In genomic region chr9:81113408-81114124, GRCh38 we compare ENCODE assay signal across 11 cellular contexts.
DNase-seq lines count a peak whose midpoint lies in the region; ATAC-seq and TF ChIP-seq lines count a peak whose summit lies in the region.
"Had no signal": no experiment of that assay in that cellular context is flagged by ENCODE, and none has a peak within 500 bp of the region (broad histone marks: within the 10 kb centered on the region; RNA-seq: fewer than 3 reads in every experiment).

No MANE protein-coding gene starts in this region.

- peaks cover under 1% of the 10 kb centered on the region for H3K27me3 ChIP-seq in left ventricle myocardium inferior (ENCODE audit: low read depth)

- H3K9me3 Mint-ChIP-seq in stimulated activated naive B cell treated with anti-CD40 and anti-IgM and Interleukin-4, amounts not matched to agents 10 μg/mL and 1 μg/mL and 100 μg/mL, for 72 hours = no peaks in the 10 kb centered on the region
- peaks cover 6% of the 10 kb centered on the region for H3K9me3 Mint-ChIP-seq in activated CD4-positive, alpha-beta memory T cell treated with anti-CD3 and anti-CD28 coated beads, Interleukin-2, amount 10 ng/mL, durations not matched to agents 7 days and 5 days

- H3K27ac Mint-ChIP-seq in stimulated activated naive B cell treated with anti-CD40 and anti-IgM and Interleukin-4, amounts not matched to agents 10 μg/mL and 1 μg/mL and 100 μg/mL, for 72 hours = peak overlapping the region; percentile 44
- no peak overlapping the region for H3K27ac Mint-ChIP-seq in activated CD4-positive, alpha-beta memory T cell treated with anti-CD3 and anti-CD28 coated beads, Interleukin-2, amount 10 ng/mL, durations not matched to agents 7 days and 5 days

- peaks cover 14 to 35% of the 10 kb centered on the region in 2 donors for H3K4me1 Mint-ChIP-seq in stimulated activated naive B cell treated with anti-CD40 and anti-IgM and Interleukin-4, amounts not matched to agents 10 μg/mL and 1 μg/mL and 100 μg/mL, for 72 hours
- H3K4me1 Mint-ChIP-seq in activated CD4-positive, alpha-beta memory T cell treated with anti-CD3 and anti-CD28 coated beads, Interleukin-2, amount 10 ng/mL, durations not matched to agents 7 days and 5 days = no peaks in the 10 kb centered on the region

- H3K4me3 ChIP-seq in left ventricle myocardium inferior = no peak overlapping the region
- H3K4me3 ChIP-seq in NB4 (ENCODE audit: low read depth, low read length) = peak overlapping the region; percentile 48

- H3K36me3 Mint-ChIP-seq in stimulated activated naive B cell treated with anti-CD40 and anti-IgM and Interleukin-4, amounts not matched to agents 10 μg/mL and 1 μg/mL and 100 μg/mL, for 72 hours = no peaks in the 10 kb centered on the region
- no peaks in the 10 kb centered on the region for H3K36me3 Mint-ChIP-seq in activated CD4-positive, alpha-beta memory T cell treated with anti-CD3 and anti-CD28 coated beads, Interleukin-2, amount 10 ng/mL, durations not matched to agents 7 days and 5 days (ENCODE audit: low read depth)

- H3K4me1 ChIP-seq in left ventricle myocardium inferior = no peaks in the 10 kb centered on the region

- H3K4me3 Mint-ChIP-seq in stimulated activated naive B cell treated with anti-CD40 and anti-IgM and Interleukin-4, amounts not matched to agents 10 μg/mL and 1 μg/mL and 100 μg/mL, for 72 hours = peak overlapping the region; percentile 60 to 63
- H3K4me3 Mint-ChIP-seq in activated CD4-positive, alpha-beta memory T cell treated with anti-CD3 and anti-CD28 coated beads, Interleukin-2, amount 10 ng/mL, durations not matched to agents 7 days and 5 days = no peak overlapping the region

- no peaks in the 10 kb centered on the region for H3K36me3 ChIP-seq in left ventricle myocardium inferior
- H3K36me3 ChIP-seq: WERI-Rb-1 had no signal

- DNase-seq in Right ventricle myocardium superior (no peak), left ventricle myocardium inferior (no peak), NB4 (ENCODE audit: low read depth) (peak; percentile 90), SKM-1 treated with dmso at 0.1 percent for 144 hours (lab: John Stamatoyannopoulos, UW; ENCODE audit: unreplicated experiment) (peak; percentile 87), GM19238 (ENCODE audit: insufficient read length, low spot score) (no peak), UCSD-AML1 (lab: John Stamatoyannopoulos, UW; ENCODE audit: unreplicated experiment) (no peak)
- peak; percentile 9 for DNase-seq in stimulated activated naive B cell treated with anti-CD40 and anti-IgM and Interleukin-4, amounts not matched to agents 10 μg/mL and 1 μg/mL and 100 μg/mL, for 72 hours
- no peak for DNase-seq in activated CD4-positive, alpha-beta memory T cell treated with anti-CD3 and anti-CD28 coated beads, Interleukin-2, amount 10 ng/mL, durations not matched to agents 7 days and 5 days
- DNase-seq: cortex of kidney, mammary epithelial cell, WERI-Rb-1 had no signal

- intact Hi-C loops in Right ventricle myocardium superior (cut with DNase I) (no loop called here), left ventricle myocardium inferior (cut with micrococcal nuclease) (no loop called here)

- H3K9me3 ChIP-seq in left ventricle myocardium inferior (replicated peaks) = no peaks in the 10 kb centered on the region

- POLR2A ChIA-PET in activated CD4-positive, alpha-beta memory T cell treated with anti-CD3 and anti-CD28 coated beads, Interleukin-2, amount 10 ng/mL, durations not matched to agents 7 days and 5 days (lab: Charles Lee) = no interaction called here

- peak; percentile 49 for ATAC-seq in Right ventricle myocardium superior (ENCODE audit: poor library complexity)
- ATAC-seq in stimulated activated naive B cell treated with anti-CD40 and anti-IgM and Interleukin-4, amounts not matched to agents 10 μg/mL and 1 μg/mL and 100 μg/mL, for 72 hours (replicated peaks) = peak; percentile 89 to 92

- no peak overlapping the region for H3K27ac ChIP-seq in left ventricle myocardium inferior (replicated peaks)
- H3K27ac ChIP-seq: WERI-Rb-1 had no signal

- no peak for TF ChIP-seq POLR2A in NB4 (IDR thresholded peaks at IDR 0.05; ENCODE audit: extremely low read depth, insufficient read length)

- H3K27me3 Mint-ChIP-seq in stimulated activated naive B cell treated with anti-CD40 and anti-IgM and Interleukin-4, amounts not matched to agents 10 μg/mL and 1 μg/mL and 100 μg/mL, for 72 hours = peaks cover 4 to 15% of the 10 kb centered on the region in 2 donors
- no peaks in the 10 kb centered on the region for H3K27me3 Mint-ChIP-seq in activated CD4-positive, alpha-beta memory T cell treated with anti-CD3 and anti-CD28 coated beads, Interleukin-2, amount 10 ng/mL, durations not matched to agents 7 days and 5 days

- CTCF ChIA-PET in activated CD4-positive, alpha-beta memory T cell treated with anti-CD3 and anti-CD28 coated beads, Interleukin-2, amount 10 ng/mL, durations not matched to agents 7 days and 5 days (lab: Charles Lee) = no interaction called here

- TF ChIP-seq CTCF in left ventricle myocardium inferior (IDR thresholded peaks at IDR 0.05; ENCODE audit: borderline replicate concordance) (no peak), NB4 (IDR thresholded peaks at IDR 0.05; ENCODE audit: low read depth, low read length) (no peak)

Comparison
In these comparisons a context has a peak if more than half of its experiments do, and no peak if none do; other contexts are left out.
1. DNase-seq: peak in NB4 (single experiment), SKM-1 treated with dmso at 0.1 percent for 144 hours (single experiment) and stimulated activated naive B cell treated with anti-CD40 and anti-IgM and Interleukin-4, amounts not matched to agents 10 μg/mL and 1 μg/mL and 100 μg/mL, for 72 hours (single experiment); none in Right ventricle myocardium superior (single experiment), left ventricle myocardium inferior (single experiment), activated CD4-positive, alpha-beta memory T cell treated with anti-CD3 and anti-CD28 coated beads, Interleukin-2, amount 10 ng/mL, durations not matched to agents 7 days and 5 days (single experiment), GM19238 (single experiment) and UCSD-AML1 (single experiment).